8 cellular contexts compared by ENCODE assay signal in the genomic region with DNA sequence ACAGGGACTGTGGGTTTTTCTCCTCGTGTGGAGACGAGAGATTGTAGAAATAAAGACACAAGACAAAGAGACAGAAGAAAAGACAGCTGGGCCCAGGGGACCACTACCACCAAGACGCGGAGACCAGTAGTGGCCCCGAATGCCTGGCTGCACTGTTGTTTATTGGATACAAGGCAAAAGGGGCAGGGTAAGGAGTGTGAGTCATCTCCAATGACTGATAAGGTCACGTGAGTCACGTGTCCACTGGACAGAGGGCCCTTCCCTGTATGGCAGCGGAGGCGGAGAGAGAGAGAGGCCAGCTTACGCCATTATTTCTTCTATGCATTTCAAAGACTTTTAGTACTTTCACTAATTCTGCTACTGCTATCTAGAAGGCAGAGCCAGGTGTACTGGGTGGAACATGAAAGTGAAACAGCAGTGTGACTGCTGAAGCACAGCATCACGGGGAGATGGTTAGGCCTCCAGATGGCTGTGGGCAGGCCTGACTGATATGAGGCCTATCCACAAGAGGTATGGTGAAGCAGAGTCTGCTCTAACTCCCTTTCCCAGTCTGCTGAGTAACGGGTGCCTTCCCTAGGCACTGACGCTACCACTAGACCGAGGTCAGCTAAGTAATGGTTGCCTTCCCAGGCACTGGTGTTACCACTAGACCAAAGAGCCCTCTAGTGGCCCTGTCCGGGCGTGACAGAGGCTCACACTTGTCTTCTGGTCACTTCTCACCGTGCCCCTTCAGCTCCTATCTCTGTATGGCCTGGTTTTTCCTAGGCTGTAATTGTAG. TPM values are rescaled to one million over a fixed set of nuclear protein-coding genes. Genes with fewer than 3 reads are reported as not detected.
A peak's percentile ranks its signal among the peaks of the same experiment; 100 is the strongest.
DNase-seq lines count a peak whose midpoint lies in the region; ATAC-seq and TF ChIP-seq lines count a peak whose summit lies in the region.
"Not testable (repeated sequence)": the region's sequence is repeated elsewhere in the genome, so short reads cannot be mapped to it uniquely, and the experiment has no call there.

No MANE protein-coding gene starts in this region.

- peaks cover 20 to 78% (median 44%) of the 10 kb centered on the region in 4 donors for H3K4me1 Mint-ChIP-seq in CD4-positive, CD25-positive, alpha-beta regulatory T cell

- not testable (repeated sequence) for H3K27me3 ChIP-seq in CD4-positive, CD25-positive, alpha-beta regulatory T cell (ENCODE audit: control insufficient read depth, insufficient read depth, low read length); breast epithelium

- not testable (repeated sequence) for H3K27me3 Mint-ChIP-seq in CD4-positive, CD25-positive, alpha-beta regulatory T cell

- not testable (repeated sequence) for H3K9me3 ChIP-seq in CD4-positive, CD25-positive, alpha-beta regulatory T cell (ENCODE audit: control insufficient read depth in 2 of 2, low read length in 2 of 2); breast epithelium

- peak; percentile 13 to 64 (median 62) for TF ChIP-seq CTCF in breast epithelium (IDR thresholded peaks at IDR 0.05)

- H3K4me1 ChIP-seq in CD4-positive, CD25-positive, alpha-beta regulatory T cell (ENCODE audit: control insufficient read depth, insufficient read depth, low read length, poor library complexity, severe bottlenecking) = peaks cover 74% of the 10 kb centered on the region
- not testable (repeated sequence) for H3K4me1 ChIP-seq in breast epithelium

- peak overlapping the region; percentile 97 to 100 (median 99) for H3K27ac Mint-ChIP-seq in CD4-positive, CD25-positive, alpha-beta regulatory T cell

- not testable (repeated sequence) for TF ChIP-seq POLR2A in breast epithelium (IDR thresholded peaks at IDR 0.05)

- intact Hi-C loops in breast epithelium (cut with DNase I; ENCODE audit: low total_unique reads) = not testable (repeated sequence)

- H3K36me3 Mint-ChIP-seq in CD4-positive, CD25-positive, alpha-beta regulatory T cell = peaks cover 13% of the 10 kb centered on the region

- H3K27ac ChIP-seq in CD4-positive, CD25-positive, alpha-beta regulatory T cell (ENCODE audit: insufficient read depth, low read length, poor library complexity, severe bottlenecking) = peak overlapping the region; percentile 95
- peak overlapping the region; percentile 36 to 74 for H3K27ac ChIP-seq in breast epithelium

- peak; percentile 76 for ATAC-seq in CD4-positive, CD25-positive, alpha-beta regulatory T cell (ENCODE audit: low read depth in 2 of 2)
- peak; percentile 83 for ATAC-seq in GM19324 (IDR thresholded peaks at IDR 0.05; ENCODE audit: low FRiP score, unreplicated experiment)
- ATAC-seq in HG03159 (IDR thresholded peaks at IDR 0.05; ENCODE audit: unreplicated experiment) = peak; percentile 88

- H3K9me3 Mint-ChIP-seq in CD4-positive, CD25-positive, alpha-beta regulatory T cell = not testable (repeated sequence)

- H3K4me3 Mint-ChIP-seq in CD4-positive, CD25-positive, alpha-beta regulatory T cell = peak overlapping the region; percentile 78 to 90 (median 86)

- peak; percentile 69 to 92 (median 81) for DNase-seq in CD4-positive, CD25-positive, alpha-beta regulatory T cell
- peak; percentile 28 for DNase-seq in NCI-H345 treated with DMSO at 0.1 percent for 48 hours (lab: John Stamatoyannopoulos, UW; ENCODE audit: unreplicated experiment)
- peak; percentile 60 for DNase-seq in activated CD4-positive, CD25-positive, alpha-beta regulatory T cell treated with anti-CD3 and anti-CD28 coated beads, Interleukin-2, amount 50 U/mL, for 16 hours (ENCODE audit: low read depth, low spot score)
- peak; percentile 50 to 80 for DNase-seq in breast epithelium (ENCODE audit: low spot score in 2 of 2)
- DNase-seq in kidney glomerular epithelial cell (lab: John Stamatoyannopoulos, UW) = peak; percentile 53
- DNase-seq in stimulated activated CD4-positive, alpha-beta T cell treated with anti-CD3 and anti-CD28 coated beads, Interleukin-1b, Interleukin-23, amount 100 ng/mL, for 4 hours (ENCODE audit: low read depth in 2 of 2) = peak; percentile 51 to 59

- H3K36me3 ChIP-seq in CD4-positive, CD25-positive, alpha-beta regulatory T cell (ENCODE audit: control insufficient read depth, insufficient read depth, low read length) = peaks cover 27% of the 10 kb centered on the region
- H3K36me3 ChIP-seq in breast epithelium = not testable (repeated sequence)

- peak overlapping the region; percentile 86 for H3K4me3 ChIP-seq in CD4-positive, CD25-positive, alpha-beta regulatory T cell (ENCODE audit: low read depth, low read length)
- H3K4me3 ChIP-seq in breast epithelium = peak overlapping the region in 1 of 3 donors; percentile 44

RNA-seq across cellular contexts. Expression of a gene that starts 5.3 kb away (rescaled TPM):
- 213 TPM for total RNA-seq in CD4-positive, CD25-positive, alpha-beta regulatory T cell
- polyA plus RNA-seq in CD4-positive, CD25-positive, alpha-beta regulatory T cell = 100 to 1,000 TPM; 361 to 410 (median 381) TPM
- total RNA-seq in breast epithelium = 10 to 100 TPM; 35.1 to 82.9 (median 80.6) TPM

RNA-seq across cellular contexts. Expression of a gene that starts 48.1 kb away (rescaled TPM):
- 32.5 TPM for total RNA-seq in CD4-positive, CD25-positive, alpha-beta regulatory T cell
- polyA plus RNA-seq in CD4-positive, CD25-positive, alpha-beta regulatory T cell = 1 to 10 TPM; 5.6 to 9.8 (median 7.4) TPM
- total RNA-seq in breast epithelium = 10 to 100 TPM; 11.2 to 32.6 (median 22.6) TPM

Comparison
In these comparisons a context has a peak if more than half of its experiments do, and no peak if none do; other contexts are left out.
1. DNase-seq: peak in every context shown above with its lines; median percentile 81 in CD4-positive, CD25-positive, alpha-beta regulatory T cell; 65 in breast epithelium; 60 in activated CD4-positive, CD25-positive, alpha-beta regulatory T cell treated with anti-CD3 and anti-CD28 coated beads, Interleukin-2, amount 50 U/mL, for 16 hours; 55 in stimulated activated CD4-positive, alpha-beta T cell treated with anti-CD3 and anti-CD28 coated beads, Interleukin-1b, Interleukin-23, amount 100 ng/mL, for 4 hours; 53 in kidney glomerular epithelial cell; 28 in NCI-H345 treated with DMSO at 0.1 percent for 48 hours.